ENCODE assay signal across 9 cellular contexts in the genomic region with DNA sequence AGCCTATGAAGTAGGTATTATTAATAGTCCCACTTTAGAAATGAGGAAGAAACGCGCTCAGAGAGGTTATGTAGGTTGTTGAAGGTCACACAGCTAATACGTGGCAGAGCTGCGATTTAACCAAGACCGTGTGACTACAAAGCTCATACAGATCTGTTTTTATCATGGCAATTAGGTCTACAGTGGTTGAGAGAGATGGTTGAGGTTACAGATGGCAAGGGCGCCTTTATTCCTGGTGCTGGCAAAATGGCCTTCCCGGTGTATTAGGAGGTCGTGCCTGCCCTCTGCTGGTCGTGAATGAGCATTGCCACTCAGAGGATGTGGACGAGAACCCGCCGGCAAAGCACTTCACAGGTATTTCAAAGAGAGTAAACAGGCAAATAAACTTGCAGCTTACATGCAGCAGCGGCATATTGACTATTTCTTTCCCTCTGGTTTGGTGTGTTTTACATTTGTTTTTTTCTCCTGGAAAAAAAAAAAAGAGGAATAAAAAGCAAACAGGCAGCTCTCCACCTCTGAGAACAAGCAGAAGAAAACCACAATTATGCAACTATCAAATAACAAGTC.
A peak's percentile ranks its signal among the peaks of the same experiment; 100 is the strongest.
DNase-seq lines count a peak whose midpoint lies in the region; ATAC-seq and TF ChIP-seq lines count a peak whose summit lies in the region.
"Had no signal": no experiment of that assay in that cellular context is flagged by ENCODE, and none has a peak within 500 bp of the region (broad histone marks: within the 10 kb centered on the region; RNA-seq: fewer than 3 reads in every experiment).

No MANE protein-coding gene starts in this region.

- H3K4me1 Mint-ChIP-seq in natural killer cell treated with Interleukin-12 subunit alpha and Interleukin-12 subunit beta and Interleukin-15 and Interleukin-18, amount 100 ng/mL, for 72 hours (ENCODE audit: low read depth in 2 of 2) = peaks cover 0 to 3% of the 10 kb centered on the region in 2 donors

- H3K9me1 ChIP-seq in IMR-90 (ENCODE audit: insufficient read depth, low read length) = no peaks in the 10 kb centered on the region

- ATAC-seq in GM18867 (IDR thresholded peaks at IDR 0.05; ENCODE audit: unreplicated experiment) (peak; percentile 76), IMR-90 (ENCODE audit: low read depth) (peak; percentile 97)
- ATAC-seq in natural killer cell treated with Interleukin-12 subunit alpha and Interleukin-12 subunit beta and Interleukin-15 and Interleukin-18, amount 100 ng/mL, for 72 hours = peak; percentile 57 to 65
- peak; percentile 62 for ATAC-seq in stimulated activated naive CD8-positive, alpha-beta T cell treated with anti-CD3 and anti-CD28 coated beads, Interleukin-15, Interleukin-2, amounts not matched to agents 100 U/mL and 50 U/mL, for 24 hours

- H3K27me3 ChIP-seq in IMR-90 (ENCODE audit: control insufficient read depth, insufficient read depth, low read length) = peaks cover 51% of the 10 kb centered on the region
- H3K27me3 ChIP-seq in OCI-LY3 (ENCODE audit: low read depth, low read length) = no peaks in the 10 kb centered on the region
- peaks cover 0 to 24% (median 0%) of the 10 kb centered on the region in 4 donors for H3K27me3 ChIP-seq in esophagus squamous epithelium

- peaks cover 21 to 34% of the 10 kb centered on the region in 2 donors for H3K27me3 Mint-ChIP-seq in natural killer cell treated with Interleukin-12 subunit alpha and Interleukin-12 subunit beta and Interleukin-15 and Interleukin-18, amount 100 ng/mL, for 72 hours

- H2BK15ac ChIP-seq in IMR-90 (ENCODE audit: low read depth, low read length) = no peak overlapping the region

- H4K5ac ChIP-seq in IMR-90 (ENCODE audit: low read depth, low read length) = no peak overlapping the region

- H2AFZ ChIP-seq in IMR-90 (replicated peaks; ENCODE audit: low read length, poor library complexity) (peak overlapping the region; percentile 58), OCI-LY3 (ENCODE audit: low read depth, low read length) (peak overlapping the region; percentile 64; the same call in 1 of the 2 replicates)

- H3K56ac ChIP-seq in IMR-90 (ENCODE audit: extremely low read depth, insufficient read depth, low read length) = no peak overlapping the region

- H3K27ac ChIP-seq in IMR-90 (ENCODE audit: insufficient read depth, low read length) (no peak overlapping the region), OCI-LY3 (ENCODE audit: low read length) (no peak overlapping the region), esophagus squamous epithelium (no peak overlapping the region)
- H3K27ac ChIP-seq: skin epidermis had no signal

- intact Hi-C loops in IMR-90 (cut with micrococcal nuclease) = loop anchor here (1.0 to 5.0 kb wide), 6 partner anchors 356 to 780 kb away; no protein-coding TSS in a partner anchor
- intact Hi-C loops in esophagus squamous epithelium (cut with DNase I) = loop anchor here (5.0 to 10.0 kb wide), 2 partner anchors 356 to 778 kb away; no protein-coding TSS in a partner anchor

- H3K36me3 ChIP-seq in IMR-90 (ENCODE audit: control insufficient read depth, insufficient read depth, low read length) (no peaks in the 10 kb centered on the region), OCI-LY3 (replicated peaks; ENCODE audit: low read depth, low read length) (no peaks in the 10 kb centered on the region), esophagus squamous epithelium (no peaks in the 10 kb centered on the region)

- H3K4me3 ChIP-seq in IMR-90 (ENCODE audit: insufficient read depth, low read depth, low read length) = no peak overlapping the region
- peak overlapping the region; percentile 36; the same call in 1 of the 2 replicates for H3K4me3 ChIP-seq in OCI-LY3 (ENCODE audit: low read length)
- H3K4me3 ChIP-seq in esophagus squamous epithelium = no peak overlapping the region
- H3K4me3 ChIP-seq: skin epidermis had no signal

- H3K79me2 ChIP-seq in OCI-LY3 (ENCODE audit: low read length) = no peaks in the 10 kb centered on the region

- H3K4me2 ChIP-seq in IMR-90 (ENCODE audit: low read depth, low read length) = no peak overlapping the region
- peak overlapping the region; percentile 60 for H3K4me2 ChIP-seq in OCI-LY3 (ENCODE audit: low read length)

- peak; percentile 51 for DNase-seq in A172 (ENCODE audit: low spot score)
- peak; percentile 53 for DNase-seq in IMR-90
- peak; percentile 38 for DNase-seq in activated T-cell treated with anti-CD3 and anti-CD28 coated beads for 24 hours (ENCODE audit: low read depth)
- DNase-seq in esophagus squamous epithelium (lab: John Stamatoyannopoulos, UW) = no peak
- DNase-seq in natural killer cell treated with Interleukin-12 subunit alpha and Interleukin-12 subunit beta and Interleukin-15 and Interleukin-18, amount 100 ng/mL, for 72 hours (ENCODE audit: low spot score) = peak; percentile 80
- DNase-seq in stimulated activated naive CD8-positive, alpha-beta T cell treated with anti-CD3 and anti-CD28 coated beads, Interleukin-15, Interleukin-2, amounts not matched to agents 100 U/mL and 50 U/mL, for 24 hours = peak; percentile 65

- no peak overlapping the region for H2AK5ac ChIP-seq in IMR-90 (ENCODE audit: low read depth, low read length)

- no peak overlapping the region for H2BK120ac ChIP-seq in IMR-90 (ENCODE audit: low read depth, low read length)

- H3K9me3 ChIP-seq in IMR-90 (ENCODE audit: control insufficient read depth, insufficient read depth, low read length) = no peaks in the 10 kb centered on the region
- H3K9me3 ChIP-seq in OCI-LY3 (ENCODE audit: insufficient read depth, low read length) = no peaks in the 10 kb centered on the region
- no peaks in the 10 kb centered on the region for H3K9me3 ChIP-seq in esophagus squamous epithelium

- H3K4ac ChIP-seq in IMR-90 (ENCODE audit: low read depth, low read length) = no peak overlapping the region

- TF ChIP-seq CTCF in IMR-90 (conservative IDR thresholded peaks at IDR 0.05; ENCODE audit: low read depth, low read length) (peak; percentile 93), OCI-LY3 (IDR thresholded peaks at IDR 0.05; ENCODE audit: low read depth, low read length) (peak; percentile 75), esophagus squamous epithelium (IDR thresholded peaks at IDR 0.05) (peak; percentile 38 to 88 (median 81))

- H3K18ac ChIP-seq in IMR-90 (ENCODE audit: low read depth, low read length) = no peak overlapping the region

- H4K20me1 ChIP-seq in IMR-90 (ENCODE audit: insufficient read depth, low read length) = no peaks in the 10 kb centered on the region
- no peaks in the 10 kb centered on the region for H4K20me1 ChIP-seq in OCI-LY3 (ENCODE audit: insufficient read depth, low read length)

- POLR2A ChIA-PET in IMR-90 (lab: Charles Lee; ENCODE audit: unreplicated experiment) = interaction anchor here (0.7 kb wide), 1 partner anchor 357 kb away, joined by 4 read pairs; no protein-coding TSS in a partner anchor

- H3K9ac ChIP-seq in IMR-90 (ENCODE audit: low read depth, low read length) (no peak overlapping the region), OCI-LY3 (ENCODE audit: low read length) (no peak overlapping the region)

- TF ChIP-seq POLR2A in IMR-90 (IDR thresholded peaks at IDR 0.05; ENCODE audit: low read depth, low read length) (0 out of 2 replicates have a peak, but pooled peaks have one; percentile 26), esophagus squamous epithelium (IDR thresholded peaks at IDR 0.05) (no peak)

- H3K4me1 ChIP-seq in IMR-90 (ENCODE audit: control insufficient read depth, insufficient read depth, low read length) (no peaks in the 10 kb centered on the region), OCI-LY3 (ENCODE audit: low read length) (peaks cover 6% of the 10 kb centered on the region; the same call in 1 of the 2 replicates), esophagus squamous epithelium (no peaks in the 10 kb centered on the region)

- peak; percentile 98 for TF ChIP-seq RAD21 in IMR-90 (IDR thresholded peaks at IDR 0.05; ENCODE audit: low read length)

- H2AK9ac ChIP-seq in IMR-90 (replicated peaks; ENCODE audit: low read depth, low read length, poor library complexity) = no peak overlapping the region

- H3K27ac Mint-ChIP-seq in natural killer cell treated with Interleukin-12 subunit alpha and Interleukin-12 subunit beta and Interleukin-15 and Interleukin-18, amount 100 ng/mL, for 72 hours = no peak overlapping the region

- CTCF ChIA-PET in IMR-90 (lab: Yijun Ruan, JAX) = interaction anchor here (0.6 to 3.2 kb wide), 14 partner anchors 14 to 875 kb away, joined by 3 to 19 read pairs (median 4); a partner anchor contains a TSS

- no peaks in the 10 kb centered on the region for H3K9me3 Mint-ChIP-seq in natural killer cell treated with Interleukin-12 subunit alpha and Interleukin-12 subunit beta and Interleukin-15 and Interleukin-18, amount 100 ng/mL, for 72 hours

- no peak overlapping the region for H2BK20ac ChIP-seq in IMR-90 (ENCODE audit: low read depth, low read length)

- H3K4me3 Mint-ChIP-seq in natural killer cell treated with Interleukin-12 subunit alpha and Interleukin-12 subunit beta and Interleukin-15 and Interleukin-18, amount 100 ng/mL, for 72 hours = no peak overlapping the region

- no peak overlapping the region for H3K14ac ChIP-seq in IMR-90 (replicated peaks; ENCODE audit: low read depth, low read length)

- no peaks in the 10 kb centered on the region for H3K36me3 Mint-ChIP-seq in natural killer cell treated with Interleukin-12 subunit alpha and Interleukin-12 subunit beta and Interleukin-15 and Interleukin-18, amount 100 ng/mL, for 72 hours

- 2% methylated on average over 7 of the region's 13 CpGs; no CpG with 5 or more reads in 1 of the 2 experiments for WGBS in IMR-90 (ENCODE audit: extremely low coverage in 2 of 2, insufficient read length in 1 of 2), 2 experiments
- 20 to 25% methylated on average over 13 of the region's 13 CpGs for WGBS in esophagus squamous epithelium, 2 donors

- BruUV-seq in IMR-90 (replicated peaks; lab: Mats Ljungman, UMichigan) = no TSS peak

- no peak overlapping the region for H2BK5ac ChIP-seq in IMR-90 (ENCODE audit: low read depth, low read length, poor library complexity, severe bottlenecking)

- dilution Hi-C loops in IMR-90 (cut with HindIII; ENCODE audit: low sequenced_read_pairs, unreplicated experiment) = loop anchor here (25.0 kb wide), 1 partner anchor 781 kb away; no protein-coding TSS in a partner anchor

- no peaks in the 10 kb centered on the region for H3K79me1 ChIP-seq in IMR-90 (ENCODE audit: low read depth in 1 of 2, low read length in 2 of 2)

- no peak overlapping the region for H4K8ac ChIP-seq in IMR-90 (ENCODE audit: low read depth in 2 of 2, low read length in 2 of 2)

- in situ Hi-C loops in IMR-90 (cut with MboI; ENCODE audit: low sequenced_read_pairs) = loop anchor here (5.0 kb wide), 2 partner anchors 356 to 781 kb away; no protein-coding TSS in a partner anchor

- H3K23ac ChIP-seq in IMR-90 (ENCODE audit: low read depth, low read length) = no peak overlapping the region

- H4K91ac ChIP-seq in IMR-90 (ENCODE audit: insufficient read depth, low read depth, low read length) = no peak overlapping the region

TF ChIP-seq in IMR-90, 13 proteins besides CTCF, POLR2A, EP300 and RAD21 (continues in another document):
- TF ChIP-seq SMC3 (IDR thresholded peaks at IDR 0.05; ENCODE audit: low read depth, low read length) = peak; percentile 93
